ENCODE assay signal across 8 cellular contexts in genomic region chr19:6373813-6374108, GRCh38. TPM values are rescaled to one million over a fixed set of nuclear protein-coding genes. Genes with fewer than 3 reads are reported as not detected.
DNase-seq lines count a peak whose midpoint lies in the region; ATAC-seq and TF ChIP-seq lines count a peak whose summit lies in the region.

No MANE protein-coding gene starts in this region.

- intact Hi-C loops in body of pancreas (cut with DNase I): no loop called here

- no peak for TF ChIP-seq POLR2A in body of pancreas (IDR thresholded peaks at IDR 0.05)

- H3K36me3 ChIP-seq in body of pancreas (replicated peaks in 1 of 2; ENCODE audit: insufficient read depth in 1 of 2, low read depth in 2 of 2) (peaks cover 0 to 1% of the 10 kb centered on the region in 2 donors), mesodermal cell (ENCODE audit: control insufficient read depth, insufficient read depth, low read length) (peaks cover 30% of the 10 kb centered on the region)

- no peaks in the 10 kb centered on the region for H3K27me3 ChIP-seq in body of pancreas

- peak overlapping the region; percentile 86 for H3K4me3 Mint-ChIP-seq in HFFc6

- DNase-seq in HFFc6 (no peak), body of pancreas (no peak), left lobe of liver (ENCODE audit: low spot score) (no peak), NCI-H510A treated with DMSO at 0.1 percent for 48 hours (lab: John Stamatoyannopoulos, UW) (no peak)
- no peak for DNase-seq in stimulated activated CD4-positive, alpha-beta T cell treated with anti-CD3 and anti-CD28 coated beads, Interleukin-1b, Interleukin-23, amount 100 ng/mL, for 48 hours

- peaks cover 8% of the 10 kb centered on the region; the same call in 1 of the 2 replicates for H3K36me3 Mint-ChIP-seq in HFFc6 (ENCODE audit: low read depth)

- peak overlapping the region; percentile 97 for H3K27ac ChIP-seq in 22Rv1
- H3K27ac ChIP-seq in body of pancreas: peak overlapping the region; percentile 95 to 98 (median 96)
- H3K27ac ChIP-seq in mesodermal cell (ENCODE audit: low read depth, low read length, severe bottlenecking): peak overlapping the region; percentile 64

- H3K4me1 Mint-ChIP-seq in HFFc6 (ENCODE audit: low read depth): peaks cover 19% of the 10 kb centered on the region

- H3K9me3 Mint-ChIP-seq in HFFc6: no peaks in the 10 kb centered on the region

- H3K4me3 ChIP-seq in body of pancreas (no peak overlapping the region), mesodermal cell (ENCODE audit: extremely low read depth, insufficient read depth, low read length, poor library complexity, severe bottlenecking) (peak overlapping the region; percentile 46)

- WGBS in body of pancreas, 2 donors: 48 to 52% methylated on average over 5 of the region's 5 CpGs
- WGBS in mesodermal cell (ENCODE audit: insufficient coverage in 2 of 2), 2 experiments: 20 to 25% methylated on average over 4 of the region's 5 CpGs

- ATAC-seq in body of pancreas (no peak), HG03354 (IDR thresholded peaks at IDR 0.05; ENCODE audit: poor library complexity, severe bottlenecking, unreplicated experiment) (no peak), left lobe of liver (no peak)

- peaks cover 2% of the 10 kb centered on the region; the same call in 1 of the 2 replicates for H3K27me3 Mint-ChIP-seq in HFFc6 (ENCODE audit: insufficient read depth)

- no peak for TF ChIP-seq CTCF in 22Rv1 (IDR thresholded peaks at IDR 0.05)
- no peak for TF ChIP-seq CTCF in HFFc6 (IDR thresholded peaks at IDR 0.05)
- no peak for TF ChIP-seq CTCF in body of pancreas (IDR thresholded peaks at IDR 0.05)

- peak overlapping the region; percentile 86 for H3K27ac Mint-ChIP-seq in HFFc6

- H3K9me3 ChIP-seq in body of pancreas (no peaks in the 10 kb centered on the region), mesodermal cell (ENCODE audit: control insufficient read depth, low read length) (no peaks in the 10 kb centered on the region)

- peaks cover 6% of the 10 kb centered on the region for H3K4me1 ChIP-seq in body of pancreas
- peaks cover 5% of the 10 kb centered on the region for H3K4me1 ChIP-seq in mesodermal cell (ENCODE audit: control insufficient read depth, insufficient read depth, low read length, poor library complexity, severe bottlenecking)

RNA-seq across cellular contexts. Expression of gene ALKBH7, which starts 1.2 kb away (rescaled TPM):
- 10 to 100 TPM; 40.8 to 60.7 (median 47.9) TPM for total RNA-seq in HFFc6 (2021; fragmentation: NEBNext Ultra II Directional; extraction: Animal tissue kit (Norgen Biotek cat#: 25700))
- total RNA-seq in body of pancreas: 10 to 100 TPM; 41.2 to 64.6 TPM
- polyA plus RNA-seq in mesodermal cell (2013, experiment 1 of 2): 66.9 TPM
- 57.4 TPM for polyA plus RNA-seq in mesodermal cell (2013, experiment 2 of 2)
- 83.9 TPM for total RNA-seq in left lobe of liver

RNA-seq across cellular contexts. Expression of gene PSPN, which starts 2.0 kb away (rescaled TPM):
- total RNA-seq in HFFc6 (2021; fragmentation: NEBNext Ultra II Directional; extraction: Animal tissue kit (Norgen Biotek cat#: 25700)): 1 to 10 TPM; 1.1 to 2.0 (median 1.5) TPM
- total RNA-seq in body of pancreas: 1 to 10 TPM in 1 of 2 donors, under 1 TPM in 1; 0.52 to 8.6 TPM
- 1.8 TPM for polyA plus RNA-seq in mesodermal cell (2013, experiment 1 of 2)
- 1.2 TPM for polyA plus RNA-seq in mesodermal cell (2013, experiment 2 of 2)
- 1.3 TPM for total RNA-seq in left lobe of liver

RNA-seq across cellular contexts. Expression of gene CLPP, which starts 12.4 kb away (rescaled TPM):
- 100 to 1,000 TPM; 106 to 114 (median 107) TPM for total RNA-seq in HFFc6 (2021; fragmentation: NEBNext Ultra II Directional; extraction: Animal tissue kit (Norgen Biotek cat#: 25700))
- total RNA-seq in body of pancreas (10 to 100 TPM; 32.3 to 62.8 TPM), left lobe of liver (63.0 TPM)
- polyA plus RNA-seq in mesodermal cell (2013, experiment 1 of 2): 107 TPM
- polyA plus RNA-seq in mesodermal cell (2013, experiment 2 of 2): 80.0 TPM

RNA-seq across cellular contexts. Expression of gene GTF2F1, which starts 19.2 kb away (rescaled TPM):
- total RNA-seq in HFFc6 (2021; fragmentation: NEBNext Ultra II Directional; extraction: Animal tissue kit (Norgen Biotek cat#: 25700)): 10 to 100 TPM; 70.4 to 75.1 (median 71.4) TPM
- total RNA-seq in body of pancreas: 10 to 100 TPM; 37.4 to 51.1 TPM
- polyA plus RNA-seq in mesodermal cell (2013, experiment 1 of 2): 60.0 TPM
- 57.4 TPM for polyA plus RNA-seq in mesodermal cell (2013, experiment 2 of 2)
- total RNA-seq in left lobe of liver: 18.7 TPM

RNA-seq across cellular contexts. Expression of gene ACER1, which starts 40.3 kb away (rescaled TPM):
- not detected for total RNA-seq in HFFc6 (2021; fragmentation: NEBNext Ultra II Directional; extraction: Animal tissue kit (Norgen Biotek cat#: 25700))
- total RNA-seq in body of pancreas (not detected), left lobe of liver (0.88 TPM)
- polyA plus RNA-seq in mesodermal cell (2013, experiment 1 of 2): not detected
- not detected for polyA plus RNA-seq in mesodermal cell (2013, experiment 2 of 2)
